ENCODE assay signal across 17 cellular contexts in the genomic region with DNA sequence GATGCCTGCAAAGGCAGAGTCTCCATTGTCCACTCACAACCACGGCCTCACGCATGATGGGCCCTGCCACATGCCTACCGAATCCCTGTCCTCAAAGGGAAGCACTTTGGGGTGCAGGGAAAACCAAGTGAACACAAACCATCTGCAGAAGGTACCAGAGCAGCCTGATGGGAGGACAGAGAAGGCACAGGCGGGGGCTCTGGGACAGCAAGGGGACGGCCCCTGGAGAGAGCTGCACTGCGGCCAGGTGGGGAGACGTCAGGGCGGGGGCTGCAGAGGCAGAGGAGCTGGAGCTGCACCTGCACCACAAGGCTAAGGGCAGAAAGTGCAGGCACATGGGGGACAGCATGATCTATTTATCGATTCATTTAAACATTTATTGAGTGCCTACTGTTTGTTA.
A peak's percentile ranks its signal among the peaks of the same experiment; 100 is the strongest.
DNase-seq lines count a peak whose midpoint lies in the region; ATAC-seq and TF ChIP-seq lines count a peak whose summit lies in the region.
"Had no signal": no experiment of that assay in that cellular context is flagged by ENCODE, and none has a peak within 500 bp of the region (broad histone marks: within the 10 kb centered on the region; RNA-seq: fewer than 3 reads in every experiment).

No MANE protein-coding gene starts in this region.

- no peak for ATAC-seq in activated CD8-positive, alpha-beta memory T cell treated with anti-CD3 and anti-CD28 coated beads, Interleukin-2, amount 10 ng/mL, durations not matched to agents 7 days and 5 days
- no peak for ATAC-seq in left cardiac atrium
- ATAC-seq in left lobe of liver = no peak
- ATAC-seq in GM21367 (IDR thresholded peaks at IDR 0.05; ENCODE audit: unreplicated experiment) = no peak
- ATAC-seq: A549; CD8-positive, alpha-beta T cell had no signal

- no peak overlapping the region for H3K4me3 Mint-ChIP-seq in activated CD8-positive, alpha-beta memory T cell treated with anti-CD3 and anti-CD28 coated beads, Interleukin-2, amount 10 ng/mL, durations not matched to agents 7 days and 5 days
- no peak overlapping the region for H3K4me3 Mint-ChIP-seq in type B pancreatic cell
- H3K4me3 Mint-ChIP-seq: B cell; CD4-positive, alpha-beta T cell; CD8-positive, alpha-beta T cell had no signal

- peak; percentile 24 for DNase-seq in activated CD8-positive, alpha-beta memory T cell treated with anti-CD3 and anti-CD28 coated beads for 24 hours
- DNase-seq in activated CD8-positive, alpha-beta memory T cell treated with anti-CD3 and anti-CD28 coated beads, Interleukin-2, amount 10 ng/mL, durations not matched to agents 7 days and 5 days = no peak
- peak; percentile 22 for DNase-seq in cardiac septum (ENCODE audit: low spot score)
- no peak for DNase-seq in left cardiac atrium
- peak; percentile 12 for DNase-seq in left lobe of liver (ENCODE audit: low spot score)
- DNase-seq in type B pancreatic cell (ENCODE audit: extremely low spot score, unreplicated experiment) = peak; percentile 63
- no peak for DNase-seq in NCI-H1694 (lab: John Stamatoyannopoulos, UW)
- DNase-seq: AML-193; Caco-2; Calu3; CD4-positive, alpha-beta T cell; DMS79 treated with DMSO at 0.1 percent for 48 hours; GF-D8 had no signal

- no peaks in the 10 kb centered on the region for H3K27me3 Mint-ChIP-seq in activated CD8-positive, alpha-beta memory T cell treated with anti-CD3 and anti-CD28 coated beads, Interleukin-2, amount 10 ng/mL, durations not matched to agents 7 days and 5 days
- H3K27me3 Mint-ChIP-seq in type B pancreatic cell = peaks cover 3% of the 10 kb centered on the region
- H3K27me3 Mint-ChIP-seq: CD4-positive, alpha-beta T cell had no signal

- intact Hi-C loops in cardiac septum (cut with DNase I) = no loop called here
- intact Hi-C loops in left cardiac atrium (cut with DNase I) = no loop called here

- no peaks in the 10 kb centered on the region for H3K36me3 Mint-ChIP-seq in activated CD8-positive, alpha-beta memory T cell treated with anti-CD3 and anti-CD28 coated beads, Interleukin-2, amount 10 ng/mL, durations not matched to agents 7 days and 5 days
- no peaks in the 10 kb centered on the region for H3K36me3 Mint-ChIP-seq in type B pancreatic cell
- H3K36me3 Mint-ChIP-seq: CD8-positive, alpha-beta T cell had no signal

- H3K27ac Mint-ChIP-seq in activated CD8-positive, alpha-beta memory T cell treated with anti-CD3 and anti-CD28 coated beads, Interleukin-2, amount 10 ng/mL, durations not matched to agents 7 days and 5 days = no peak overlapping the region
- no peak overlapping the region for H3K27ac Mint-ChIP-seq in type B pancreatic cell
- H3K27ac Mint-ChIP-seq: B cell; CD4-positive, alpha-beta T cell; CD8-positive, alpha-beta T cell had no signal

- CTCF ChIA-PET in activated CD8-positive, alpha-beta memory T cell treated with anti-CD3 and anti-CD28 coated beads, Interleukin-2, amount 10 ng/mL, durations not matched to agents 7 days and 5 days (lab: Charles Lee) = no interaction called here

- H3K9me3 Mint-ChIP-seq in activated CD8-positive, alpha-beta memory T cell treated with anti-CD3 and anti-CD28 coated beads, Interleukin-2, amount 10 ng/mL, durations not matched to agents 7 days and 5 days (ENCODE audit: low read depth) = peaks cover 12% of the 10 kb centered on the region
- H3K9me3 Mint-ChIP-seq in type B pancreatic cell = peaks cover 11% of the 10 kb centered on the region

- H3K4me1 Mint-ChIP-seq in activated CD8-positive, alpha-beta memory T cell treated with anti-CD3 and anti-CD28 coated beads, Interleukin-2, amount 10 ng/mL, durations not matched to agents 7 days and 5 days = no peaks in the 10 kb centered on the region
- no peaks in the 10 kb centered on the region for H3K4me1 Mint-ChIP-seq in type B pancreatic cell (ENCODE audit: unreplicated experiment)
- H3K4me1 Mint-ChIP-seq: B cell had no signal

- no peak for TF ChIP-seq CTCF in type B pancreatic cell (conservative IDR thresholded peaks at IDR 0.05)

Comparison
In these comparisons a context has a peak if more than half of its experiments do, and no peak if none do; other contexts are left out.
1. DNase-seq: peak in activated CD8-positive, alpha-beta memory T cell treated with anti-CD3 and anti-CD28 coated beads for 24 hours (single experiment), cardiac septum (single experiment), left lobe of liver (single experiment) and type B pancreatic cell (single experiment); none in activated CD8-positive, alpha-beta memory T cell treated with anti-CD3 and anti-CD28 coated beads, Interleukin-2, amount 10 ng/mL, durations not matched to agents 7 days and 5 days (single experiment), left cardiac atrium (single experiment) and NCI-H1694 (single experiment).